32 cellular contexts compared by ENCODE assay signal in genomic region chr17:32586666-32587065, GRCh38.
A peak's percentile ranks its signal among the peaks of the same experiment; 100 is the strongest.
DNase-seq lines count a peak whose midpoint lies in the region; ATAC-seq, FAIRE-seq and TF ChIP-seq lines count a peak whose summit lies in the region.
"Had no signal": no experiment of that assay in that cellular context is flagged by ENCODE, and none has a peak within 500 bp of the region (broad histone marks: within the 10 kb centered on the region; RNA-seq: fewer than 3 reads in every experiment).

No MANE protein-coding gene starts in this region.

- no peak overlapping the region for H3K4me3 ChIP-seq in HFF-Myc (replicated peaks; ENCODE audit: low read depth, low read length)
- no peak overlapping the region for H3K4me3 ChIP-seq in astrocyte (ENCODE audit: insufficient read depth, low read depth, low read length)
- H3K4me3 ChIP-seq: A549, coronary artery, Peyer's patch, sigmoid colon, testis, vagina had no signal

- H3K27ac ChIP-seq in astrocyte (ENCODE audit: low read depth, low read length), result no peak overlapping the region
- H3K27ac ChIP-seq: A549, coronary artery, Peyer's patch, sigmoid colon, testis, vagina had no signal

- no peak for ATAC-seq in WTC11
- ATAC-seq: A549; activated CD4-positive, CD25-positive, alpha-beta regulatory T cell treated with anti-CD3 and anti-CD28 coated beads, Interleukin-2, amount 50 U/mL, for 24 hours; activated T-cell treated with anti-CD3 and anti-CD28 coated beads, Interleukin-2, amount 50 U/mL, for 72 hours; stimulated activated effector memory CD8-positive, alpha-beta T cell treated with anti-CD3 and anti-CD28 coated beads, Interleukin-12 subunit alpha, Interleukin-12 subunit beta, amount 100 ng/mL, for 72 hours had no signal

- no peaks in the 10 kb centered on the region for H3K27me3 Mint-ChIP-seq in astrocyte (ENCODE audit: low read depth, unreplicated experiment)
- H3K27me3 Mint-ChIP-seq in WTC11 (ENCODE audit: low read depth), result no peaks in the 10 kb centered on the region
- H3K27me3 Mint-ChIP-seq: activated naive CD8-positive, alpha-beta T cell had no signal

- no peaks in the 10 kb centered on the region for H4K20me1 ChIP-seq in astrocyte (ENCODE audit: insufficient read depth, low read length)

- H3K79me2 ChIP-seq in astrocyte (ENCODE audit: insufficient read depth, low read length), result no peaks in the 10 kb centered on the region

- CTCF ChIA-PET in WTC11 (lab: Charles Lee), result no interaction called here

- H3K36me3 Mint-ChIP-seq in astrocyte (ENCODE audit: low read depth, unreplicated experiment) (peaks cover 5% of the 10 kb centered on the region), WTC11 (peaks cover 20% of the 10 kb centered on the region)
- H3K36me3 Mint-ChIP-seq: CD14-positive monocyte; stimulated activated effector memory CD8-positive, alpha-beta T cell treated with anti-CD3 and anti-CD28 coated beads, Interleukin-12 subunit alpha, Interleukin-12 subunit beta, amount 100 ng/mL, for 72 hours had no signal

- H2AFZ ChIP-seq in astrocyte (ENCODE audit: low read depth, low read length), result no peak overlapping the region

- POLR2A ChIA-PET in WTC11 (lab: Charles Lee), result no interaction called here

- H3K4me1 ChIP-seq in astrocyte (ENCODE audit: insufficient read depth, low read length), result peaks cover 3% of the 10 kb centered on the region
- H3K4me1 ChIP-seq: A549, Peyer's patch, sigmoid colon, testis, vagina had no signal

- no peak for TF ChIP-seq CTCF in HFF-Myc (IDR thresholded peaks at IDR 0.05; ENCODE audit: low read depth, low read length, missing control alignments)
- TF ChIP-seq CTCF in astrocyte (IDR thresholded peaks at IDR 0.05; ENCODE audit: insufficient read depth, low read depth, low read length), result no peak
- TF ChIP-seq CTCF in WTC11 (IDR thresholded peaks at IDR 0.05), result no peak

- H3K4me1 Mint-ChIP-seq in astrocyte (ENCODE audit: low read depth, unreplicated experiment) (no peaks in the 10 kb centered on the region), WTC11 (peaks cover 3% of the 10 kb centered on the region; the same call in 1 of the 2 replicates)
- H3K4me1 Mint-ChIP-seq: CD14-positive monocyte; stimulated activated effector memory CD8-positive, alpha-beta T cell treated with anti-CD3 and anti-CD28 coated beads, Interleukin-12 subunit alpha, Interleukin-12 subunit beta, amount 100 ng/mL, for 72 hours had no signal

- peak; percentile 81 for FAIRE-seq in astrocyte (lab: Jason Lieb, UNC)
- FAIRE-seq: A549, GM12891, H54, kidney had no signal

- DNase-seq in AG08395 (ENCODE audit: low spot score), result peak; percentile 63
- DNase-seq in HFF-Myc (ENCODE audit: extremely low read depth, low read depth), result peak; percentile 49
- DNase-seq in astrocyte (ENCODE audit: low read depth), result no peak
- peak; percentile 62 for DNase-seq in foreskin melanocyte
- no peak for DNase-seq in HUDEP-2 (lab: John Stamatoyannopoulos, UW; ENCODE audit: unreplicated experiment in 76 of 76)
- no peak for DNase-seq in WTC11 (ENCODE audit: low spot score)
- no peak for DNase-seq in activated naive CD4-positive, alpha-beta T cell (lab: John Stamatoyannopoulos, UW)
- DNase-seq in stimulated activated CD4-positive, alpha-beta T cell treated with anti-CD3 and anti-CD28 coated beads, Interleukin-1b, Interleukin-23, amount 100 ng/mL, for 48 hours, result no peak
- DNase-seq: activated T-cell treated with anti-CD3 and anti-CD28 coated beads, Interleukin-2, amount 50 U/mL, for 72 hours; DMS 273 treated with DMSO at 0.1 percent for 48 hours; GF-D8; hypothalamus; kidney; mesendoderm; NCI-H1417; NCI-H510A; NK-92 treated with Interleukin-12 subunit alpha and Interleukin-12 subunit beta, amount 100 ng/mL, for 24 hours; Peyer's patch; posterior cingulate gyrus; sigmoid colon; T1000; testis had no signal

- H3K27me3 ChIP-seq in astrocyte (ENCODE audit: insufficient read depth, low read length), result no peaks in the 10 kb centered on the region
- H3K27me3 ChIP-seq: Peyer's patch, sigmoid colon, testis, vagina had no signal

- H3K36me3 ChIP-seq in astrocyte (ENCODE audit: insufficient read depth, low read length), result no peaks in the 10 kb centered on the region
- H3K36me3 ChIP-seq: sigmoid colon, vagina had no signal

- H3K27ac Mint-ChIP-seq in astrocyte (ENCODE audit: unreplicated experiment), result no peak overlapping the region
- no peak overlapping the region for H3K27ac Mint-ChIP-seq in WTC11
- H3K27ac Mint-ChIP-seq: activated naive CD8-positive, alpha-beta T cell; activated T-cell treated with anti-CD3 and anti-CD28 coated beads, Interleukin-2, amount 50 U/mL, for 72 hours; CD14-positive monocyte; nephron; stimulated activated effector memory CD8-positive, alpha-beta T cell treated with anti-CD3 and anti-CD28 coated beads, Interleukin-12 subunit alpha, Interleukin-12 subunit beta, amount 100 ng/mL, for 72 hours had no signal

- H3K9me3 Mint-ChIP-seq in astrocyte (ENCODE audit: unreplicated experiment), result peaks cover 16% of the 10 kb centered on the region
- peaks cover 23% of the 10 kb centered on the region for H3K9me3 Mint-ChIP-seq in WTC11

- no peak overlapping the region for H3K4me2 ChIP-seq in astrocyte (ENCODE audit: low read length)
- H3K4me2 ChIP-seq: A549 had no signal

- H3K9ac ChIP-seq in astrocyte (ENCODE audit: low read length), result no peak overlapping the region

- no peaks in the 10 kb centered on the region for H3K9me3 ChIP-seq in astrocyte (ENCODE audit: insufficient read depth, low read depth, low read length)
- H3K9me3 ChIP-seq: testis, vagina had no signal

- H3K4me3 Mint-ChIP-seq in astrocyte (ENCODE audit: unreplicated experiment) (no peak overlapping the region), WTC11 (no peak overlapping the region)
- H3K4me3 Mint-ChIP-seq: activated naive CD8-positive, alpha-beta T cell; activated T-cell treated with anti-CD3 and anti-CD28 coated beads, Interleukin-2, amount 50 U/mL, for 72 hours; CD14-positive monocyte; nephron; stimulated activated effector memory CD8-positive, alpha-beta T cell treated with anti-CD3 and anti-CD28 coated beads, Interleukin-12 subunit alpha, Interleukin-12 subunit beta, amount 100 ng/mL, for 72 hours had no signal

TF ChIP-seq in WTC11, 78 proteins besides CTCF, POLR2A, EP300 and RAD21:
- no peak for TF ChIP-seq RORB (CRISPR knock-in tag; IDR thresholded peaks at IDR 0.05)
- no peak for TF ChIP-seq MLX (CRISPR knock-in tag; IDR thresholded peaks at IDR 0.05)
- no peak for TF ChIP-seq ZNF232 (CRISPR knock-in tag; IDR thresholded peaks at IDR 0.05)
- TF ChIP-seq, protein P1, sequence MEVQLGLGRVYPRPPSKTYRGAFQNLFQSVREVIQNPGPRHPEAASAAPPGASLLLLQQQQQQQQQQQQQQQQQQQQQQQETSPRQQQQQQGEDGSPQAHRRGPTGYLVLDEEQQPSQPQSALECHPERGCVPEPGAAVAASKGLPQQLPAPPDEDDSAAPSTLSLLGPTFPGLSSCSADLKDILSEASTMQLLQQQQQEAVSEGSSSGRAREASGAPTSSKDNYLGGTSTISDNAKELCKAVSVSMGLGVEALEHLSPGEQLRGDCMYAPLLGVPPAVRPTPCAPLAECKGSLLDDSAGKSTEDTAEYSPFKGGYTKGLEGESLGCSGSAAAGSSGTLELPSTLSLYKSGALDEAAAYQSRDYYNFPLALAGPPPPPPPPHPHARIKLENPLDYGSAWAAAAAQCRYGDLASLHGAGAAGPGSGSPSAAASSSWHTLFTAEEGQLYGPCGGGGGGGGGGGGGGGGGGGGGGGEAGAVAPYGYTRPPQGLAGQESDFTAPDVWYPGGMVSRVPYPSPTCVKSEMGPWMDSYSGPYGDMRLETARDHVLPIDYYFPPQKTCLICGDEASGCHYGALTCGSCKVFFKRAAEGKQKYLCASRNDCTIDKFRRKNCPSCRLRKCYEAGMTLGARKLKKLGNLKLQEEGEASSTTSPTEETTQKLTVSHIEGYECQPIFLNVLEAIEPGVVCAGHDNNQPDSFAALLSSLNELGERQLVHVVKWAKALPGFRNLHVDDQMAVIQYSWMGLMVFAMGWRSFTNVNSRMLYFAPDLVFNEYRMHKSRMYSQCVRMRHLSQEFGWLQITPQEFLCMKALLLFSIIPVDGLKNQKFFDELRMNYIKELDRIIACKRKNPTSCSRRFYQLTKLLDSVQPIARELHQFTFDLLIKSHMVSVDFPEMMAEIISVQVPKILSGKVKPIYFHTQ (CRISPR knock-in tag; IDR thresholded peaks at IDR 0.05), result no peak
- no peak for TF ChIP-seq CREM (CRISPR knock-in tag; IDR thresholded peaks at IDR 0.05)
- TF ChIP-seq MXD4 (CRISPR knock-in tag; IDR thresholded peaks at IDR 0.05; ENCODE audit: borderline replicate concordance), result no peak
TF ChIP-seq in WTC11: peak in this region for 0.

Comparison
In these comparisons a context has a peak if more than half of its experiments do, and no peak if none do; other contexts are left out.
1. DNase-seq: peak in AG08395 (single experiment), HFF-Myc (single experiment) and foreskin melanocyte (single experiment); none in astrocyte (single experiment), HUDEP-2 (0 of 76), WTC11 (single experiment), activated naive CD4-positive, alpha-beta T cell (0 of 4) and stimulated activated CD4-positive, alpha-beta T cell treated with anti-CD3 and anti-CD28 coated beads, Interleukin-1b, Interleukin-23, amount 100 ng/mL, for 48 hours (single experiment).